In genomic region chr11:6612008-6612815, GRCh38 we compare ENCODE assay signal across 1 cellular context.
TF ChIP-seq lines count a peak whose summit lies in the region.

TSS of gene TAF10 (minus strand) at chr11:6612216. CDS start at chr11:6612189, 27 bp downstream.

TF ChIP-seq in HEK293, 187 proteins besides CTCF, POLR2A, EP300 and RAD21 (continued from another document and continues in another):
- TF ChIP-seq, protein P1, sequence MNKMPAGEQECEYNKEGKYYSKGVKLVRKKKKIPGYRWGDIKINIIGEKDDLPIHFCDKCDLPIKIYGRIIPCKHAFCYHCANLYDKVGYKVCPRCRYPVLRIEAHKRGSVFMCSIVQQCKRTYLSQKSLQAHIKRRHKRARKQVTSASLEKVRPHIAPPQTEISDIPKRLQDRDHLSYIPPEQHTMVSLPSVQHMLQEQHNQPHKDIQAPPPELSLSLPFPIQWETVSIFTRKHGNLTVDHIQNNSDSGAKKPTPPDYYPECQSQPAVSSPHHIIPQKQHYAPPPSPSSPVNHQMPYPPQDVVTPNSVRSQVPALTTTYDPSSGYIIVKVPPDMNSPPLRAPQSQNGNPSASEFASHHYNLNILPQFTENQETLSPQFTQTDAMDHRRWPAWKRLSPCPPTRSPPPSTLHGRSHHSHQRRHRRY (tag by site-specific recombination; IDR thresholded peaks at IDR 0.05): no peak
- TF ChIP-seq, protein P2, sequence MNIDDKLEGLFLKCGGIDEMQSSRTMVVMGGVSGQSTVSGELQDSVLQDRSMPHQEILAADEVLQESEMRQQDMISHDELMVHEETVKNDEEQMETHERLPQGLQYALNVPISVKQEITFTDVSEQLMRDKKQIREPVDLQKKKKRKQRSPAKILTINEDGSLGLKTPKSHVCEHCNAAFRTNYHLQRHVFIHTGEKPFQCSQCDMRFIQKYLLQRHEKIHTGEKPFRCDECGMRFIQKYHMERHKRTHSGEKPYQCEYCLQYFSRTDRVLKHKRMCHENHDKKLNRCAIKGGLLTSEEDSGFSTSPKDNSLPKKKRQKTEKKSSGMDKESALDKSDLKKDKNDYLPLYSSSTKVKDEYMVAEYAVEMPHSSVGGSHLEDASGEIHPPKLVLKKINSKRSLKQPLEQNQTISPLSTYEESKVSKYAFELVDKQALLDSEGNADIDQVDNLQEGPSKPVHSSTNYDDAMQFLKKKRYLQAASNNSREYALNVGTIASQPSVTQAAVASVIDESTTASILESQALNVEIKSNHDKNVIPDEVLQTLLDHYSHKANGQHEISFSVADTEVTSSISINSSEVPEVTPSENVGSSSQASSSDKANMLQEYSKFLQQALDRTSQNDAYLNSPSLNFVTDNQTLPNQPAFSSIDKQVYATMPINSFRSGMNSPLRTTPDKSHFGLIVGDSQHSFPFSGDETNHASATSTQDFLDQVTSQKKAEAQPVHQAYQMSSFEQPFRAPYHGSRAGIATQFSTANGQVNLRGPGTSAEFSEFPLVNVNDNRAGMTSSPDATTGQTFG (tag by site-specific recombination; IDR thresholded peaks at IDR 0.05; ENCODE audit: borderline replicate concordance): no peak
- peak; percentile 78 for TF ChIP-seq KLF8 (tag by site-specific recombination; IDR thresholded peaks at IDR 0.05)
- no peak for TF ChIP-seq ZNF404 (tag by site-specific recombination; IDR thresholded peaks at IDR 0.05)
- TF ChIP-seq ZNF433 (tag by site-specific recombination; IDR thresholded peaks at IDR 0.05; ENCODE audit: low read depth): no peak
- TF ChIP-seq ZNF366 (tag by site-specific recombination; conservative IDR thresholded peaks at IDR 0.05): peak; percentile 30; the same call in 1 of the 2 replicates
- TF ChIP-seq REPIN1 (tag by site-specific recombination; IDR thresholded peaks at IDR 0.05; ENCODE audit: low read depth): no peak
- TF ChIP-seq ZNF664 (tag by site-specific recombination; IDR thresholded peaks at IDR 0.05): no peak
- TF ChIP-seq ZNF558 (tag by site-specific recombination; IDR thresholded peaks at IDR 0.05): no peak
- TF ChIP-seq ZNF354C (tag by site-specific recombination; IDR thresholded peaks at IDR 0.05; ENCODE audit: borderline replicate concordance, low read depth): no peak
- TF ChIP-seq GLI4 (tag by site-specific recombination; IDR thresholded peaks at IDR 0.05): no peak
- no peak for TF ChIP-seq ZNF776 (tag by site-specific recombination; IDR thresholded peaks at IDR 0.05; ENCODE audit: borderline replicate concordance)
- no peak for TF ChIP-seq ZNF426 (tag by site-specific recombination; IDR thresholded peaks at IDR 0.05)
- no peak for TF ChIP-seq ZNF248 (tag by site-specific recombination; IDR thresholded peaks at IDR 0.05)
- TF ChIP-seq ZNF555 (tag by site-specific recombination; conservative IDR thresholded peaks at IDR 0.05): no peak
- no peak for TF ChIP-seq KLF16 (tag by site-specific recombination; IDR thresholded peaks at IDR 0.05)
- no peak for TF ChIP-seq ZNF510 (tag by site-specific recombination; IDR thresholded peaks at IDR 0.05; ENCODE audit: insufficient replicate concordance)
- TF ChIP-seq ZSCAN16 (tag by site-specific recombination; IDR thresholded peaks at IDR 0.05): no peak
- peak; percentile 81 for TF ChIP-seq PBX3 (CRISPR knock-in tag; IDR thresholded peaks at IDR 0.05)
- TF ChIP-seq ZNF416 (tag by site-specific recombination; IDR thresholded peaks at IDR 0.05): no peak
- TF ChIP-seq YY2 (tag by site-specific recombination; IDR thresholded peaks at IDR 0.05): no peak
- TF ChIP-seq SP7 (tag by site-specific recombination; IDR thresholded peaks at IDR 0.05): peak; percentile 74
- TF ChIP-seq YY1 (tag by site-specific recombination; IDR thresholded peaks at IDR 0.05): no peak
- no peak for TF ChIP-seq ZNF184 (tag by site-specific recombination; IDR thresholded peaks at IDR 0.05)
- no peak for TF ChIP-seq ZNF488 (tag by site-specific recombination; IDR thresholded peaks at IDR 0.05)
- TF ChIP-seq ZSCAN30 (tag by site-specific recombination; IDR thresholded peaks at IDR 0.05): 0 out of 2 replicates have a peak, but pooled peaks have one; percentile 18
- no peak for TF ChIP-seq ZNF19 (tag by site-specific recombination; IDR thresholded peaks at IDR 0.05; ENCODE audit: low read depth)
- no peak for TF ChIP-seq ZNF18 (tag by site-specific recombination; IDR thresholded peaks at IDR 0.05)
- TF ChIP-seq ATF2 (tag by site-specific recombination; IDR thresholded peaks at IDR 0.05; ENCODE audit: low read depth): peak; percentile 95
- TF ChIP-seq ZNF266 (tag by site-specific recombination; IDR thresholded peaks at IDR 0.05; ENCODE audit: low read depth): no peak
- TF ChIP-seq ZNF654 (tag by site-specific recombination; IDR thresholded peaks at IDR 0.05; ENCODE audit: low read depth): no peak
- peak; percentile 54; the same call in 1 of the 2 replicates for TF ChIP-seq GLIS2 (tag by site-specific recombination; IDR thresholded peaks at IDR 0.05)
- no peak for TF ChIP-seq ZNF239 (tag by site-specific recombination; IDR thresholded peaks at IDR 0.05)
- TF ChIP-seq ZNF501 (tag by site-specific recombination; IDR thresholded peaks at IDR 0.05): peak; percentile 72; the same call in 1 of the 2 replicates
- no peak for TF ChIP-seq BCL11A (tag by site-specific recombination; IDR thresholded peaks at IDR 0.05; ENCODE audit: low read depth)
- TF ChIP-seq GLIS1 (tag by site-specific recombination; IDR thresholded peaks at IDR 0.05): no peak
- no peak for TF ChIP-seq RBAK (tag by site-specific recombination; IDR thresholded peaks at IDR 0.05)
- peak; percentile 95 for TF ChIP-seq SP2 (tag by site-specific recombination; IDR thresholded peaks at IDR 0.05)
- no peak for TF ChIP-seq ZNF596 (tag by site-specific recombination; IDR thresholded peaks at IDR 0.05)
- TF ChIP-seq KLF1 (tag by site-specific recombination; IDR thresholded peaks at IDR 0.05): no peak; the same call in 1 of the 2 replicates
- TF ChIP-seq, protein P3, sequence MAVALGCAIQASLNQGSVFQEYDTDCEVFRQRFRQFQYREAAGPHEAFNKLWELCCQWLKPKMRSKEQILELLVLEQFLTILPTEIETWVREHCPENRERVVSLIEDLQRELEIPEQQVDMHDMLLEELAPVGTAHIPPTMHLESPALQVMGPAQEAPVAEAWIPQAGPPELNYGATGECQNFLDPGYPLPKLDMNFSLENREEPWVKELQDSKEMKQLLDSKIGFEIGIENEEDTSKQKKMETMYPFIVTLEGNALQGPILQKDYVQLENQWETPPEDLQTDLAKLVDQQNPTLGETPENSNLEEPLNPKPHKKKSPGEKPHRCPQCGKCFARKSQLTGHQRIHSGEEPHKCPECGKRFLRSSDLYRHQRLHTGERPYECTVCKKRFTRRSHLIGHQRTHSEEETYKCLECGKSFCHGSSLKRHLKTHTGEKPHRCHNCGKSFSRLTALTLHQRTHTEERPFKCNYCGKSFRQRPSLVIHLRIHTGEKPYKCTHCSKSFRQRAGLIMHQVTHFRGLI (tag by site-specific recombination; IDR thresholded peaks at IDR 0.05): no peak
- TF ChIP-seq, protein P4, sequence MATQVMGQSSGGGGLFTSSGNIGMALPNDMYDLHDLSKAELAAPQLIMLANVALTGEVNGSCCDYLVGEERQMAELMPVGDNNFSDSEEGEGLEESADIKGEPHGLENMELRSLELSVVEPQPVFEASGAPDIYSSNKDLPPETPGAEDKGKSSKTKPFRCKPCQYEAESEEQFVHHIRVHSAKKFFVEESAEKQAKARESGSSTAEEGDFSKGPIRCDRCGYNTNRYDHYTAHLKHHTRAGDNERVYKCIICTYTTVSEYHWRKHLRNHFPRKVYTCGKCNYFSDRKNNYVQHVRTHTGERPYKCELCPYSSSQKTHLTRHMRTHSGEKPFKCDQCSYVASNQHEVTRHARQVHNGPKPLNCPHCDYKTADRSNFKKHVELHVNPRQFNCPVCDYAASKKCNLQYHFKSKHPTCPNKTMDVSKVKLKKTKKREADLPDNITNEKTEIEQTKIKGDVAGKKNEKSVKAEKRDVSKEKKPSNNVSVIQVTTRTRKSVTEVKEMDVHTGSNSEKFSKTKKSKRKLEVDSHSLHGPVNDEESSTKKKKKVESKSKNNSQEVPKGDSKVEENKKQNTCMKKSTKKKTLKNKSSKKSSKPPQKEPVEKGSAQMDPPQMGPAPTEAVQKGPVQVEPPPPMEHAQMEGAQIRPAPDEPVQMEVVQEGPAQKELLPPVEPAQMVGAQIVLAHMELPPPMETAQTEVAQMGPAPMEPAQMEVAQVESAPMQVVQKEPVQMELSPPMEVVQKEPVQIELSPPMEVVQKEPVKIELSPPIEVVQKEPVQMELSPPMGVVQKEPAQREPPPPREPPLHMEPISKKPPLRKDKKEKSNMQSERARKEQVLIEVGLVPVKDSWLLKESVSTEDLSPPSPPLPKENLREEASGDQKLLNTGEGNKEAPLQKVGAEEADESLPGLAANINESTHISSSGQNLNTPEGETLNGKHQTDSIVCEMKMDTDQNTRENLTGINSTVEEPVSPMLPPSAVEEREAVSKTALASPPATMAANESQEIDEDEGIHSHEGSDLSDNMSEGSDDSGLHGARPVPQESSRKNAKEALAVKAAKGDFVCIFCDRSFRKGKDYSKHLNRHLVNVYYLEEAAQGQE (tag by site-specific recombination; IDR thresholded peaks at IDR 0.05): 0 out of 2 replicates have a peak, but pooled peaks have one; percentile 25
- TF ChIP-seq ZNF704 (tag by site-specific recombination; IDR thresholded peaks at IDR 0.05): no peak
- TF ChIP-seq ZBTB20 (tag by site-specific recombination; IDR thresholded peaks at IDR 0.05): peak; percentile 76; the same call in 1 of the 2 replicates
- no peak for TF ChIP-seq ZNF311 (tag by site-specific recombination; IDR thresholded peaks at IDR 0.05; ENCODE audit: borderline replicate concordance)
- TF ChIP-seq SCRT2 (tag by site-specific recombination; IDR thresholded peaks at IDR 0.05): no peak
- TF ChIP-seq ZNF621 (tag by site-specific recombination; IDR thresholded peaks at IDR 0.05): no peak
- TF ChIP-seq HOXC10 (CRISPR knock-in tag; IDR thresholded peaks at IDR 0.05): peak; percentile 91; the same call in 1 of the 2 replicates
- peak; percentile 98 for TF ChIP-seq ZBTB17 (tag by site-specific recombination; IDR thresholded peaks at IDR 0.05)
- no peak for TF ChIP-seq HOXA7 (CRISPR knock-in tag; IDR thresholded peaks at IDR 0.05; ENCODE audit: borderline replicate concordance)
- TF ChIP-seq ZNF610 (tag by site-specific recombination; IDR thresholded peaks at IDR 0.05; ENCODE audit: borderline replicate concordance): peak; percentile 68
- TF ChIP-seq ZNF626 (tag by site-specific recombination; IDR thresholded peaks at IDR 0.05): no peak
- no peak for TF ChIP-seq FEZF1 (tag by site-specific recombination; IDR thresholded peaks at IDR 0.05)
- no peak for TF ChIP-seq ZNF140 (tag by site-specific recombination; IDR thresholded peaks at IDR 0.05)
- TF ChIP-seq ZNF221 (tag by site-specific recombination; IDR thresholded peaks at IDR 0.05; ENCODE audit: borderline replicate concordance): no peak
- no peak for TF ChIP-seq ZNF747 (tag by site-specific recombination; IDR thresholded peaks at IDR 0.05)
- 0 out of 2 replicates have a peak, but pooled peaks have one; percentile 11 for TF ChIP-seq KLF7 (tag by site-specific recombination; IDR thresholded peaks at IDR 0.05; ENCODE audit: borderline replicate concordance)
- peak; percentile 36 for TF ChIP-seq KLF9 (tag by site-specific recombination; IDR thresholded peaks at IDR 0.05; ENCODE audit: low read depth)
- no peak for TF ChIP-seq ZNF571 (tag by site-specific recombination; IDR thresholded peaks at IDR 0.05)
- TF ChIP-seq ZNF350 (tag by site-specific recombination; IDR thresholded peaks at IDR 0.05): no peak
- no peak for TF ChIP-seq ZFP3 (tag by site-specific recombination; IDR thresholded peaks at IDR 0.05; ENCODE audit: low read depth)
